In genomic region chr17:50918933-50919296, GRCh38 we compare ENCODE assay signal across 8 cellular contexts. TPM values are rescaled to one million over a fixed set of nuclear protein-coding genes. Genes with fewer than 3 reads are reported as not detected.
DNase-seq lines count a peak whose midpoint lies in the region; ATAC-seq and TF ChIP-seq lines count a peak whose summit lies in the region.

No MANE protein-coding gene starts in this region.

- H3K9ac ChIP-seq in PC-3 (ENCODE audit: low read length) = no peak overlapping the region

- no peaks in the 10 kb centered on the region for H3K9me3 ChIP-seq in hepatocyte (ENCODE audit: low read depth)
- no peaks in the 10 kb centered on the region for H3K9me3 ChIP-seq in PC-3 (ENCODE audit: low read length)

- CTCF ChIA-PET in PC-3 (lab: Charles Lee) = no interaction called here

- H3K27ac ChIP-seq in hepatocyte = peak overlapping the region; percentile 81
- no peak overlapping the region; the same call in 1 of the 2 replicates for H3K27ac ChIP-seq in PC-3 (ENCODE audit: low read length)

- WGBS in hepatocyte (ENCODE audit: low lambda C conversion rate, missing lambda C conversion rate) = 74% methylated on average over 5 of the region's 5 CpGs

- H3K4me1 Mint-ChIP-seq in HFFc6 (ENCODE audit: low read depth) = peaks cover 36% of the 10 kb centered on the region
- peaks cover 53% of the 10 kb centered on the region for H3K4me1 Mint-ChIP-seq in activated T-cell treated with anti-CD3 and anti-CD28 coated beads, Interleukin-2, amount 50 U/mL, for 4 hours (ENCODE audit: low read depth)

- H3K36me3 ChIP-seq in hepatocyte (replicated peaks; ENCODE audit: insufficient read depth, low read depth) (no peaks in the 10 kb centered on the region), PC-3 (ENCODE audit: low read depth, low read length) (no peaks in the 10 kb centered on the region)

- H3K9me3 Mint-ChIP-seq in HFFc6 = no peaks in the 10 kb centered on the region
- H3K9me3 Mint-ChIP-seq in activated T-cell treated with anti-CD3 and anti-CD28 coated beads, Interleukin-2, amount 50 U/mL, for 4 hours = no peaks in the 10 kb centered on the region

- H3K27me3 ChIP-seq in hepatocyte = no peaks in the 10 kb centered on the region
- H3K27me3 ChIP-seq in PC-3 (ENCODE audit: low read length) = no peaks in the 10 kb centered on the region

- DNase-seq in HFFc6 (no peak), hepatocyte (ENCODE audit: low spot score) (peak; percentile 61), PC-3 (no peak), NCI-H524 treated with DMSO at 0.1 percent for 48 hours (lab: John Stamatoyannopoulos, UW) (no peak)
- DNase-seq in activated T-cell treated with anti-CD3 and anti-CD28 coated beads, Interleukin-2, amount 50 U/mL, for 4 hours = peak; percentile 32
- peak; percentile 40 for DNase-seq in stimulated activated CD4-positive, alpha-beta T cell treated with anti-CD3 and anti-CD28 coated beads, Interleukin-4, amount 100 ng/mL, for 24 hours

- TF ChIP-seq CTCF in HFFc6 (IDR thresholded peaks at IDR 0.05) = no peak
- TF ChIP-seq CTCF in hepatocyte (IDR thresholded peaks at IDR 0.05; ENCODE audit: poor library complexity) = no peak
- TF ChIP-seq CTCF in PC-3 (conservative IDR thresholded peaks at IDR 0.05; ENCODE audit: low read depth, low read length) = no peak

- no peak overlapping the region for H3K4me2 ChIP-seq in hepatocyte
- no peak overlapping the region for H3K4me2 ChIP-seq in PC-3 (ENCODE audit: low read length)

- no peak overlapping the region; the same call in 1 of the 2 replicates for H3K4me3 Mint-ChIP-seq in HFFc6
- peak overlapping the region; percentile 40 for H3K4me3 Mint-ChIP-seq in activated T-cell treated with anti-CD3 and anti-CD28 coated beads, Interleukin-2, amount 50 U/mL, for 4 hours

- H4K20me1 ChIP-seq in hepatocyte (ENCODE audit: insufficient read depth, poor library complexity, severe bottlenecking) = no peaks in the 10 kb centered on the region
- no peaks in the 10 kb centered on the region for H4K20me1 ChIP-seq in PC-3 (ENCODE audit: low read length)

- peaks cover 6% of the 10 kb centered on the region for H3K27me3 Mint-ChIP-seq in HFFc6 (ENCODE audit: insufficient read depth)
- H3K27me3 Mint-ChIP-seq in activated T-cell treated with anti-CD3 and anti-CD28 coated beads, Interleukin-2, amount 50 U/mL, for 4 hours (ENCODE audit: low read depth) = no peaks in the 10 kb centered on the region

- POLR2A ChIA-PET in PC-3 (lab: Charles Lee; ENCODE audit: unreplicated experiment) = interaction anchor here (0.6 to 1.3 kb wide), 2 partner anchors 53 kb away, joined by 3 read pairs; partner anchors contain the start of gene TOB1

- H3K4me3 ChIP-seq in hepatocyte (no peak overlapping the region), PC-3 (ENCODE audit: low read length) (no peak overlapping the region)

- H3K27ac Mint-ChIP-seq in HFFc6 = peak overlapping the region; percentile 94

- peak; percentile 25 to 35 for ATAC-seq in activated T-cell treated with anti-CD3 and anti-CD28 coated beads, Interleukin-2, amount 50 U/mL, for 4 hours
- ATAC-seq in GM19395 (IDR thresholded peaks at IDR 0.05; ENCODE audit: unreplicated experiment) (no peak), HG02798 (IDR thresholded peaks at IDR 0.05; ENCODE audit: poor library complexity, unreplicated experiment) (no peak), PC-3 (no peak)

- no peaks in the 10 kb centered on the region for H3K36me3 Mint-ChIP-seq in HFFc6 (ENCODE audit: low read depth)
- no peaks in the 10 kb centered on the region for H3K36me3 Mint-ChIP-seq in activated T-cell treated with anti-CD3 and anti-CD28 coated beads, Interleukin-2, amount 50 U/mL, for 4 hours (ENCODE audit: insufficient read depth)

- intact Hi-C loops in PC-3 (cut with micrococcal nuclease) = no loop called here

- no peaks in the 10 kb centered on the region for H3F3A ChIP-seq in PC-3 (ENCODE audit: low read length, unreplicated experiment)

- no peak overlapping the region for H2AFZ ChIP-seq in hepatocyte
- no peak overlapping the region for H2AFZ ChIP-seq in PC-3 (ENCODE audit: low read length)

- no TSS peak for BruUV-seq in PC-3 (replicated peaks; lab: Mats Ljungman, UMichigan)

- no peaks in the 10 kb centered on the region for H3K79me2 ChIP-seq in hepatocyte
- H3K79me2 ChIP-seq in PC-3 (ENCODE audit: low read length) = no peaks in the 10 kb centered on the region

- H3K9me2 ChIP-seq in hepatocyte (replicated peaks; ENCODE audit: insufficient read depth) (no peaks in the 10 kb centered on the region), PC-3 (replicated peaks; ENCODE audit: low read length) (no peaks in the 10 kb centered on the region)

- H3K4me1 ChIP-seq in hepatocyte (ENCODE audit: insufficient read depth) = peaks cover 67% of the 10 kb centered on the region
- H3K4me1 ChIP-seq in PC-3 (ENCODE audit: insufficient read depth, low read length) = peaks cover 19% of the 10 kb centered on the region

RNA-seq across cellular contexts. Expression of gene TOB1, which starts 52.8 kb away (rescaled TPM):
- total RNA-seq in HFFc6 (2021; fragmentation: NEBNext Ultra II Directional; extraction: Animal tissue kit (Norgen Biotek cat#: 25700)) = 10 to 100 TPM; 76.3 to 94.1 (median 89.1) TPM
- total RNA-seq in activated T-cell treated with anti-CD3 and anti-CD28 coated beads, Interleukin-2, amount 50 U/mL, for 4 hours = 10 to 100 TPM; 29.4 to 31.0 (median 30.9) TPM
- 52.1 and 53.6 TPM in 2 replicates for total RNA-seq in hepatocyte
- polyA plus RNA-seq in hepatocyte = 41.1 and 43.2 TPM in 2 replicates
- 28.7 and 39.3 TPM in 2 replicates for total RNA-seq in PC-3 (2014; rRNA removed)

Comparison
In these comparisons a context has a peak if more than half of its experiments do, and no peak if none do; other contexts are left out.
1. DNase-seq: peak in activated T-cell treated with anti-CD3 and anti-CD28 coated beads, Interleukin-2, amount 50 U/mL, for 4 hours (single experiment), hepatocyte (single experiment) and stimulated activated CD4-positive, alpha-beta T cell treated with anti-CD3 and anti-CD28 coated beads, Interleukin-4, amount 100 ng/mL, for 24 hours (single experiment); none in HFFc6 (single experiment), PC-3 (single experiment) and NCI-H524 treated with DMSO at 0.1 percent for 48 hours (single experiment).
2. ATAC-seq: peak in activated T-cell treated with anti-CD3 and anti-CD28 coated beads, Interleukin-2, amount 50 U/mL, for 4 hours (2 of 2); none in GM19395 (single experiment), HG02798 (single experiment) and PC-3 (single experiment).